8 cellular contexts compared by ENCODE assay signal in genomic region chr12:388012-388411, GRCh38. TPM values are rescaled to one million over a fixed set of nuclear protein-coding genes. Genes with fewer than 3 reads are reported as not detected.
DNase-seq lines count a peak whose midpoint lies in the region; ATAC-seq and TF ChIP-seq lines count a peak whose summit lies in the region.

No MANE protein-coding gene starts in this region.

- DNase-seq in heart right ventricle (no peak), Right ventricle myocardium inferior (ENCODE audit: missing footprints) (no peak), brain microvascular endothelial cell (no peak), aorta (no peak)
- DNase-seq in activated CD4-positive, CD25-positive, alpha-beta regulatory T cell (lab: John Stamatoyannopoulos, UW), result no peak

- TF ChIP-seq CTCF in heart right ventricle (IDR thresholded peaks at IDR 0.05), result no peak
- no peak for TF ChIP-seq CTCF in brain microvascular endothelial cell (IDR thresholded peaks at IDR 0.05; ENCODE audit: low read depth, low read length, missing control alignments)

- H3K27me3 ChIP-seq in heart right ventricle, result no peaks in the 10 kb centered on the region
- H3K27me3 ChIP-seq in brain microvascular endothelial cell (replicated peaks), result no peaks in the 10 kb centered on the region
- H3K27me3 ChIP-seq in aorta (ENCODE audit: control insufficient read depth in 1 of 2, insufficient read depth in 2 of 2, low read length in 1 of 2), result no peaks in the 10 kb centered on the region

- peaks cover 0 to 35% (median 14%) of the 10 kb centered on the region in 9 donors for H3K36me3 ChIP-seq in heart right ventricle
- H3K36me3 ChIP-seq in brain microvascular endothelial cell (replicated peaks), result peaks cover 10% of the 10 kb centered on the region
- peaks cover 31% of the 10 kb centered on the region for H3K36me3 ChIP-seq in mesodermal cell (ENCODE audit: control insufficient read depth, insufficient read depth, low read length)
- peaks cover 3 to 6% of the 10 kb centered on the region in 2 donors for H3K36me3 ChIP-seq in aorta (ENCODE audit: control insufficient read depth in 1 of 2, insufficient read depth in 2 of 2, low read length in 1 of 2)

- H3K4me1 ChIP-seq in heart right ventricle, result peaks cover 0 to 44% (median 36%) of the 10 kb centered on the region in 9 donors
- H3K4me1 ChIP-seq in mesodermal cell (ENCODE audit: control insufficient read depth, insufficient read depth, low read length, poor library complexity, severe bottlenecking), result peaks cover 9% of the 10 kb centered on the region
- no peaks in the 10 kb centered on the region for H3K4me1 ChIP-seq in aorta (ENCODE audit: control insufficient read depth in 1 of 2, insufficient read depth in 2 of 2, low read length in 2 of 2)

- 1 to 2% methylated on average over 2 of the region's 2 CpGs for WGBS in heart right ventricle, 2 donors
- 0 to 16% methylated on average over 2 of the region's 2 CpGs for WGBS in mesodermal cell (ENCODE audit: insufficient coverage in 2 of 2), 2 experiments
- WGBS in aorta, 2 donors, result 1 to 3% methylated on average over 2 of the region's 2 CpGs

- H3K4me3 ChIP-seq in heart right ventricle, result peak overlapping the region; percentile 56 to 96 (median 86)
- peak overlapping the region; percentile 88 for H3K4me3 ChIP-seq in brain microvascular endothelial cell (ENCODE audit: low read depth, low read length)
- H3K4me3 ChIP-seq in mesodermal cell (ENCODE audit: extremely low read depth, insufficient read depth, low read length, poor library complexity, severe bottlenecking), result peak overlapping the region; percentile 97
- peak overlapping the region; percentile 92 to 98 for H3K4me3 ChIP-seq in aorta (ENCODE audit: low read length in 2 of 2)

- no peaks in the 10 kb centered on the region for H3K9me3 ChIP-seq in heart right ventricle
- no peaks in the 10 kb centered on the region for H3K9me3 ChIP-seq in mesodermal cell (ENCODE audit: control insufficient read depth, low read length)
- no peaks in the 10 kb centered on the region for H3K9me3 ChIP-seq in aorta (ENCODE audit: control insufficient read depth, low read length)

- ATAC-seq in heart right ventricle, result no peak
- ATAC-seq in Right ventricle myocardium inferior, result no peak
- ATAC-seq in aorta (ENCODE audit: low FRiP score), result no peak
- no peak for ATAC-seq in GM21619 (IDR thresholded peaks at IDR 0.05; ENCODE audit: unreplicated experiment)
- ATAC-seq in GM19395 (IDR thresholded peaks at IDR 0.05; ENCODE audit: unreplicated experiment), result no peak

- intact Hi-C loops in heart right ventricle (cut with DNase I) (no loop called here), Right ventricle myocardium inferior (cut with DNase I) (no loop called here), aorta (cut with DNase I) (no loop called here)

- in situ Hi-C loops in brain microvascular endothelial cell (cut with HindIII; ENCODE audit: low pct_ligation_motif_present, low sequenced_read_pairs), result no loop called here

- peak overlapping the region in 9 of 10 donors; percentile 86 to 96 (median 92) for H3K27ac ChIP-seq in heart right ventricle
- peak overlapping the region; percentile 90 for H3K27ac ChIP-seq in brain microvascular endothelial cell
- peak overlapping the region; percentile 99 for H3K27ac ChIP-seq in mesodermal cell (ENCODE audit: low read depth, low read length, severe bottlenecking)
- no peak overlapping the region for H3K27ac ChIP-seq in aorta (ENCODE audit: low read depth in 1 of 2, low read length in 2 of 2)

RNA-seq across cellular contexts. Expression of gene KDM5A, which starts 1.1 kb away (rescaled TPM):
- 10 to 100 TPM; 28.6 to 46.0 (median 34.8) TPM for total RNA-seq in heart right ventricle
- 1 to 10 TPM; 3.0 to 8.2 TPM for polyA plus RNA-seq in heart right ventricle
- 25.5 TPM for total RNA-seq in Right ventricle myocardium inferior
- polyA plus RNA-seq in mesodermal cell (2013, experiment 1 of 2), result 38.0 TPM
- 30.3 TPM for polyA plus RNA-seq in mesodermal cell (2013, experiment 2 of 2)
- 10 to 100 TPM; 60.1 to 90.5 TPM for total RNA-seq in aorta
- polyA plus RNA-seq in aorta, result 10 to 100 TPM in 1 of 2 donors, 1 to 10 TPM in 1; 6.6 to 13.6 TPM

RNA-seq across cellular contexts. Expression of gene CCDC77, which starts 13.4 kb away (rescaled TPM):
- total RNA-seq in heart right ventricle (1 to 10 TPM; 1.8 to 4.5 (median 3.6) TPM), Right ventricle myocardium inferior (3.1 TPM), aorta (1 to 10 TPM; 3.4 to 4.4 TPM)
- polyA plus RNA-seq in heart right ventricle (1 to 10 TPM; 2.4 to 4.2 TPM), aorta (1 to 10 TPM; 6.2 to 9.9 TPM)
- polyA plus RNA-seq in mesodermal cell (2013, experiment 1 of 2), result 23.1 TPM
- polyA plus RNA-seq in mesodermal cell (2013, experiment 2 of 2), result 20.9 TPM

Comparison
In these comparisons a context has a peak if more than half of its experiments do, and no peak if none do; other contexts are left out.
1. H3K27ac ChIP-seq: peak in heart right ventricle (9 of 10), brain microvascular endothelial cell (single experiment) and mesodermal cell (single experiment); none in aorta (0 of 2).
2. Peak in every context shown above with its lines, with median percentiles within 50 percentile points of each other: H3K4me3 ChIP-seq.